25 cellular contexts compared by ENCODE assay signal in the genomic region with DNA sequence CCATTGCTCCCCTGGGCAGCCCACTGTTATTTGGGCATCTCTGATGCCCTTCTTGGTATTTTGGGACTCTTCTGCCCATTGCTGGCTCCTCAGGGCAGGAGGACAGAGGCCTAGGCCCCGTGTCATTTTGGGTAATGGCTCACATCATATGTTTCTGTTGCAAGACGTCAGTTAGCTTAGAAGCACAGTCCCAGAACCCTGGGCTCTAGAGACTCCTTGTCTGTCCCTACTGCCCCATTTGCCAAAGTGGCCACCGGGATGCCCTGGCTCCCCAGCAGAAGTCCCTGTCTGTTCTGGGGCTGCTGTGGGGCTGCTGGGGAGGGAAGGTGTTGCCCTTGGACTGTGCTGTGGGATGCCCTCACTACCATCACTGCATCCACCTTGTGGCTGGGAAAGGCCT. TPM values are rescaled to one million over a fixed set of nuclear protein-coding genes. Genes with fewer than 3 reads are reported as not detected.
"Had no signal": no experiment of that assay in that cellular context is flagged by ENCODE, and none has a peak within 500 bp of the region (broad histone marks: within the 10 kb centered on the region; RNA-seq: fewer than 3 reads in every experiment).

No MANE protein-coding gene starts in this region.

- H3K9me3 Mint-ChIP-seq: activated CD4-positive, alpha-beta memory T cell treated with anti-CD3 and anti-CD28 coated beads for 36 hours; activated CD4-positive, alpha-beta T cell treated with anti-CD3 and anti-CD28 coated beads, Interleukin-2, amount 10 ng/mL, durations not matched to agents 24 days and 14 days; activated naive CD4-positive, alpha-beta T cell treated with anti-CD3 and anti-CD28 coated beads for 36 hours; activated naive CD8-positive, alpha-beta T cell treated with anti-CD3 and anti-CD28 coated beads, Interleukin-2, amount 10 ng/mL, durations not matched to agents 7 days and 5 days; activated T-cell treated with anti-CD3 and anti-CD28 coated beads, Interleukin-2, amount 50 U/mL, for 72 hours; dendritic cell treated with granulocyte-macrophage colony-stimulating factor and Interleukin-4, amounts not matched to agents 40 ng/mL and 50 ng/mL, for 4 days; neural crest cell had no signal

- ATAC-seq: activated T-cell treated with anti-CD3 and anti-CD28 coated beads, Interleukin-2, amount 50 U/mL, for 72 hours; heart right ventricle; left ventricle myocardium superior; stimulated activated naive CD8-positive, alpha-beta T cell treated with anti-CD3 and anti-CD28 coated beads, Interleukin-15, Interleukin-2, amounts not matched to agents 100 U/mL and 50 U/mL, for 24 hours; T-helper 17 cell had no signal

- H3K27ac ChIP-seq: esophagus muscularis mucosa, foreskin keratinocyte, heart right ventricle, parathyroid adenoma, right atrium auricular region, thoracic aorta, uterus had no signal

- DNase-seq: activated CD4-positive, alpha-beta memory T cell treated with anti-CD3 and anti-CD28 coated beads for 36 hours; activated CD4-positive, alpha-beta T cell treated with anti-CD3 and anti-CD28 coated beads, Interleukin-2, amount 10 ng/mL, durations not matched to agents 24 days and 14 days; activated CD4-positive, CD25-positive, alpha-beta regulatory T cell treated with anti-CD3 and anti-CD28 coated beads, Interleukin-2, amount 50 U/mL, for 72 hours; activated naive CD4-positive, alpha-beta T cell treated with anti-CD3 and anti-CD28 coated beads for 36 hours; activated naive CD8-positive, alpha-beta T cell treated with anti-CD3 and anti-CD28 coated beads, Interleukin-2, amount 10 ng/mL, durations not matched to agents 7 days and 5 days; activated T-cell treated with anti-CD3 and anti-CD28 coated beads for 4 hours; activated T-cell treated with anti-CD3 and anti-CD28 coated beads, Interleukin-2, amount 50 U/mL, for 72 hours; central memory CD4-positive, alpha-beta T cell; heart right ventricle; left ventricle myocardium superior; naive B cell; nucleus accumbens; stimulated activated CD4-positive, alpha-beta T cell treated with anti-CD3 and anti-CD28 coated beads, Interleukin-2, amount 100 ng/mL, for 48 hours; stimulated activated naive CD8-positive, alpha-beta T cell treated with anti-CD3 and anti-CD28 coated beads, Interleukin-15, Interleukin-2, amounts not matched to agents 100 U/mL and 50 U/mL, for 24 hours; T-helper 17 cell; trophoblast cell had no signal

- H3K27ac Mint-ChIP-seq: activated CD4-positive, alpha-beta memory T cell treated with anti-CD3 and anti-CD28 coated beads for 36 hours; activated CD4-positive, alpha-beta T cell treated with anti-CD3 and anti-CD28 coated beads, Interleukin-2, amount 10 ng/mL, durations not matched to agents 24 days and 14 days; activated naive CD4-positive, alpha-beta T cell treated with anti-CD3 and anti-CD28 coated beads for 36 hours; activated naive CD8-positive, alpha-beta T cell treated with anti-CD3 and anti-CD28 coated beads, Interleukin-2, amount 10 ng/mL, durations not matched to agents 7 days and 5 days; activated T-cell treated with anti-CD3 and anti-CD28 coated beads, Interleukin-2, amount 50 U/mL, for 72 hours; dendritic cell treated with granulocyte-macrophage colony-stimulating factor and Interleukin-4, amounts not matched to agents 40 ng/mL and 50 ng/mL, for 4 days; naive B cell; T-helper 17 cell had no signal

- H3K4me3 Mint-ChIP-seq: activated CD4-positive, alpha-beta memory T cell treated with anti-CD3 and anti-CD28 coated beads for 36 hours; activated CD4-positive, alpha-beta T cell treated with anti-CD3 and anti-CD28 coated beads, Interleukin-2, amount 10 ng/mL, durations not matched to agents 24 days and 14 days; activated naive CD4-positive, alpha-beta T cell treated with anti-CD3 and anti-CD28 coated beads for 36 hours; activated naive CD8-positive, alpha-beta T cell treated with anti-CD3 and anti-CD28 coated beads, Interleukin-2, amount 10 ng/mL, durations not matched to agents 7 days and 5 days; activated T-cell treated with anti-CD3 and anti-CD28 coated beads, Interleukin-2, amount 50 U/mL, for 72 hours; dendritic cell treated with granulocyte-macrophage colony-stimulating factor and Interleukin-4, amounts not matched to agents 40 ng/mL and 50 ng/mL, for 4 days; naive B cell; neural crest cell; T-helper 17 cell had no signal

- H3K4me1 Mint-ChIP-seq: activated CD4-positive, alpha-beta T cell treated with anti-CD3 and anti-CD28 coated beads, Interleukin-2, amount 10 ng/mL, durations not matched to agents 24 days and 14 days; activated naive CD8-positive, alpha-beta T cell treated with anti-CD3 and anti-CD28 coated beads, Interleukin-2, amount 10 ng/mL, durations not matched to agents 7 days and 5 days; naive B cell; T-helper 17 cell had no signal

- H3K4me3 ChIP-seq: esophagus muscularis mucosa, heart right ventricle, right atrium auricular region, thoracic aorta, uterus had no signal

- H3K27me3 Mint-ChIP-seq: activated CD4-positive, alpha-beta memory T cell treated with anti-CD3 and anti-CD28 coated beads for 36 hours; activated CD4-positive, alpha-beta T cell treated with anti-CD3 and anti-CD28 coated beads, Interleukin-2, amount 10 ng/mL, durations not matched to agents 24 days and 14 days; dendritic cell treated with granulocyte-macrophage colony-stimulating factor and Interleukin-4, amounts not matched to agents 40 ng/mL and 50 ng/mL, for 4 days had no signal

- H3K36me3 Mint-ChIP-seq: activated CD4-positive, alpha-beta memory T cell treated with anti-CD3 and anti-CD28 coated beads for 36 hours; activated naive CD8-positive, alpha-beta T cell treated with anti-CD3 and anti-CD28 coated beads, Interleukin-2, amount 10 ng/mL, durations not matched to agents 7 days and 5 days; naive B cell had no signal

RNA-seq across cellular contexts. Expression of a gene that starts 48.8 kb away (rescaled TPM):
- total RNA-seq: activated CD4-positive, alpha-beta memory T cell treated with anti-CD3 and anti-CD28 coated beads for 36 hours; activated CD4-positive, alpha-beta T cell treated with anti-CD3 and anti-CD28 coated beads, Interleukin-2, amount 10 ng/mL, durations not matched to agents 24 days and 14 days; activated naive CD4-positive, alpha-beta T cell treated with anti-CD3 and anti-CD28 coated beads for 36 hours; activated naive CD8-positive, alpha-beta T cell treated with anti-CD3 and anti-CD28 coated beads, Interleukin-2, amount 10 ng/mL, durations not matched to agents 7 days and 5 days; foreskin keratinocyte; lung microvascular endothelial cell; T-helper 17 cell had no signal
